Comparison of ENCODE assay signal across 1 cellular context in genomic region chr15:38554354-38554753, GRCh38.
TF ChIP-seq lines count a peak whose summit lies in the region.

No MANE protein-coding gene starts in this region.

TF ChIP-seq in GM12878, 131 proteins besides CTCF, POLR2A, EP300 and RAD21 (continued from another document):
- TF ChIP-seq PKNOX1 (IDR thresholded peaks at IDR 0.05) (0 out of 2 replicates have a peak, but pooled peaks have one; percentile 27), EED (IDR thresholded peaks at IDR 0.05; ENCODE audit: low read depth) (peak; percentile 19; the same call in 1 of the 2 replicates), RELB (IDR thresholded peaks at IDR 0.05; ENCODE audit: low read depth) (no peak), SREBF2 (IDR thresholded peaks at IDR 0.05; ENCODE audit: low read length) (no peak), ZNF217 (IDR thresholded peaks at IDR 0.05) (no peak), SKIL (IDR thresholded peaks at IDR 0.05; ENCODE audit: low read depth, poor library complexity, severe bottlenecking) (no peak), BRCA1 (IDR thresholded peaks at IDR 0.05; ENCODE audit: low read depth, low read length) (no peak), MYB (IDR thresholded peaks at IDR 0.05; ENCODE audit: borderline replicate concordance, low read depth, low read length) (no peak), NFXL1 (IDR thresholded peaks at IDR 0.05; ENCODE audit: borderline replicate concordance) (no peak), SP1 (IDR thresholded peaks at IDR 0.05; ENCODE audit: low read depth, low read length) (no peak), TCF3 (IDR thresholded peaks at IDR 0.05; ENCODE audit: borderline replicate concordance, insufficient read depth, low read depth, low read length) (no peak), ZNF687 (IDR thresholded peaks at IDR 0.05) (no peak), STAT3 (IDR thresholded peaks at IDR 0.05; ENCODE audit: low read depth, low read length) (no peak), MAX (IDR thresholded peaks at IDR 0.05; ENCODE audit: low read depth, low read length) (no peak), ZNF274 (IDR thresholded peaks at IDR 0.05; ENCODE audit: insufficient read depth, insufficient read length) (no peak), CBX3 (IDR thresholded peaks at IDR 0.05; ENCODE audit: borderline replicate concordance, low read depth) (no peak), PML (IDR thresholded peaks at IDR 0.05; ENCODE audit: low read length) (no peak), FOXM1 (IDR thresholded peaks at IDR 0.05; ENCODE audit: low read depth, low read length) (no peak), RELA (IDR thresholded peaks at IDR 0.05; ENCODE audit: borderline replicate concordance, partially characterized antibody) (peak; percentile 57), NFYA (IDR thresholded peaks at IDR 0.05; ENCODE audit: borderline replicate concordance, low read depth, low read length) (no peak), FOXK2 (IDR thresholded peaks at IDR 0.05) (no peak), POU2F2 (IDR thresholded peaks at IDR 0.05; ENCODE audit: borderline replicate concordance, low read depth, low read length) (0 out of 3 replicates have a peak, but pooled peaks have one; percentile 28), ZNF384 (IDR thresholded peaks at IDR 0.05; ENCODE audit: borderline replicate concordance, low read depth, low read length) (no peak), RBBP5 (conservative IDR thresholded peaks at IDR 0.05) (no peak), MEF2B (IDR thresholded peaks at IDR 0.05; ENCODE audit: partially characterized antibody, poor library complexity, severe bottlenecking) (peak; percentile 9), IKZF1 (conservative IDR thresholded peaks at IDR 0.05) (0 out of 2 replicates have a peak, but pooled peaks have one; percentile 27), JUNB (IDR thresholded peaks at IDR 0.05) (peak; percentile 31; the same call in 1 of the 2 replicates), BCL3 (IDR thresholded peaks at IDR 0.05; ENCODE audit: borderline replicate concordance, insufficient read depth, low read depth, low read length, poor library complexity, severe bottlenecking) (peak; percentile 52), GABPA (IDR thresholded peaks at IDR 0.05; ENCODE audit: low read depth) (no peak), MLLT1 (IDR thresholded peaks at IDR 0.05) (0 out of 2 replicates have a peak, but pooled peaks have one; percentile 33), ATF2 (IDR thresholded peaks at IDR 0.05; ENCODE audit: low read length) (no peak), WRNIP1 (IDR thresholded peaks at IDR 0.05; ENCODE audit: borderline replicate concordance, low read depth, low read length) (no peak)
